10 cellular contexts compared by ENCODE assay signal in the genomic region with DNA sequence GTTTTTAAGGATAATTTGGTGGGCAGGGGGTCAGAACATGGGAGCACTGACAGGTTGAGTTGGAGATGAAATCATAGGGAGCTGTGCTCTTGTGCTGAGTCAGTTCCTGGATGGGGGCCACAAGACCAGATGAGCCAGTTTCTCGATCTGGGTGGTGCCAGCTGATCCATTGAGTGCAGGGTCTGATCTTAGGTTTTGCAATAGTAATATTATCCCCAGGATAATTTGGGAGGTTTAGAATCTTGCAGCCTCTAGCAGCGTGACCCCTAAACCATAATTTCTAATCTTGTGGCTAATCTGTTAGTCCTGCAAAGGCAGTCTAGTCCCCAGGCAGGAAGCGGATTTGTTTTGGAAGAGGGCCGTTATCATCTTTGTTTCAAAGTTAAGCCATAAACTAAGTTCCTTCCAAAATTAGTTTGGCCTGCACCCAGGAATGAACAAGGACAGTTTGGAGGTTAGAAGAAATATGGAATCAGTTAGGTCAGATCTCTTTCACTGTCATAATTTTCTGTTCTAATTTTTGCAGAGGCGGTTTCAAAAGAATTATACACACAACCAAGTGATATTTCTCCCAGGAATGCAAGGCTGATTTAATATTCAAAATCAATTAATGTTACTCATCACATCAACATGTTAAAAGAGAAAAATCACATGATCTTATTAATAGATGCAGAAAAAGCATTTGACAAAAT. TPM values are rescaled to one million over a fixed set of nuclear protein-coding genes. Genes with fewer than 3 reads are reported as not detected.
DNase-seq lines count a peak whose midpoint lies in the region; ATAC-seq, FAIRE-seq and TF ChIP-seq lines count a peak whose summit lies in the region.
"Had no signal": no experiment of that assay in that cellular context is flagged by ENCODE, and none has a peak within 500 bp of the region (broad histone marks: within the 10 kb centered on the region; RNA-seq: fewer than 3 reads in every experiment).

No MANE protein-coding gene starts in this region.

- H3K27ac ChIP-seq in right lobe of liver: no peak overlapping the region
- no peak overlapping the region for H3K27ac ChIP-seq in HepG2 (ENCODE audit: extremely low read length, insufficient read depth, low read length)
- no peak overlapping the region for H3K27ac ChIP-seq in K562 (ENCODE audit: extremely low read depth, low read depth, low read length)
- no peak overlapping the region for H3K27ac ChIP-seq in keratinocyte (ENCODE audit: control insufficient read depth, insufficient read depth, low read length)

- dilution Hi-C loops in keratinocyte (cut with MboI; ENCODE audit: extremely low pct_ligation_motif_present, low sequenced_read_pairs): no loop called here

- peak in 2 of 3 donors; percentile 69 to 70 for DNase-seq in right lobe of liver
- DNase-seq in HepG2 (ENCODE audit: low spot score): no peak
- DNase-seq in K562 (ENCODE audit: extremely low read depth in 1 of 4, low spot score in 3 of 4): peak in 1 of 4 experiments; percentile 40
- DNase-seq in keratinocyte (ENCODE audit: low read depth, low spot score): no peak
- DNase-seq in T-helper 2 cell: no peak
- DNase-seq: activated T-cell treated with anti-CD3 and anti-CD28 coated beads for 4 hours had no signal

- H3K9me3 ChIP-seq in right lobe of liver (no peaks in the 10 kb centered on the region), HepG2 (ENCODE audit: low read length) (no peaks in the 10 kb centered on the region), K562 (replicated peaks; ENCODE audit: control insufficient read depth, insufficient read depth, low read depth, low read length) (no peaks in the 10 kb centered on the region), keratinocyte (ENCODE audit: control insufficient read depth, low read depth, low read length) (no peaks in the 10 kb centered on the region)

- H3K4me1 ChIP-seq in right lobe of liver: peaks cover 0 to 19% (median 5%) of the 10 kb centered on the region in 4 donors
- peaks cover 21% of the 10 kb centered on the region for H3K4me1 ChIP-seq in HepG2 (ENCODE audit: insufficient read depth, low read length)
- H3K4me1 ChIP-seq in K562 (replicated peaks in 1 of 2; ENCODE audit: control insufficient read depth in 2 of 2, insufficient read depth in 2 of 2, low read length in 2 of 2): peaks cover 0 to 8% of the 10 kb centered on the region in 2 experiments; a peak in 4 of 5 replicates
- H3K4me1 ChIP-seq in keratinocyte (ENCODE audit: control insufficient read depth, extremely low read depth, insufficient read depth, low read length): peaks cover 22% of the 10 kb centered on the region

- intact Hi-C loops in right lobe of liver (cut with DNase I) (no loop called here), HepG2 (cut with micrococcal nuclease; ENCODE audit: unreplicated experiment) (no loop called here), K562 (cut with micrococcal nuclease) (loop anchor here (5.0 kb wide), 1 partner anchor 72 kb away; no protein-coding TSS in a partner anchor)

- H3K4me2 ChIP-seq in HepG2 (ENCODE audit: low read depth, low read length): no peak overlapping the region
- 0 out of 2 replicates have a peak overlapping the region, but pooled peaks have one; percentile 10 for H3K4me2 ChIP-seq in K562 (ENCODE audit: insufficient read depth, low read length)
- H3K4me2 ChIP-seq in keratinocyte (ENCODE audit: control insufficient read depth, extremely low read depth, insufficient read depth, low read depth, low read length): peak overlapping the region; percentile 44

- no peaks in the 10 kb centered on the region for H3K36me3 ChIP-seq in right lobe of liver
- H3K36me3 ChIP-seq in HepG2 (replicated peaks in 1 of 2; ENCODE audit: control insufficient read depth in 1 of 2, insufficient read depth in 2 of 2, low read length in 2 of 2): no peaks in the 10 kb centered on the region
- H3K36me3 ChIP-seq in K562 (ENCODE audit: control insufficient read depth, insufficient read depth, low read length): no peaks in the 10 kb centered on the region
- no peaks in the 10 kb centered on the region for H3K36me3 ChIP-seq in keratinocyte (ENCODE audit: control insufficient read depth in 2 of 2, extremely low read depth in 1 of 2, insufficient read depth in 2 of 2, low read length in 2 of 2)

- TF ChIP-seq CTCF in right lobe of liver (IDR thresholded peaks at IDR 0.05) (no peak), HepG2 (CRISPR knock-in tag; IDR thresholded peaks at IDR 0.05) (no peak), K562 (IDR thresholded peaks at IDR 0.05 in 2 of 3, conservative IDR thresholded peaks at IDR 0.05 in 1 of 3; ENCODE audit: insufficient read depth in 2 of 3, low read depth in 1 of 3, low read length in 3 of 3) (no peak), keratinocyte (optimal IDR thresholded peaks at IDR 0.05 in 1 of 3, IDR thresholded peaks at IDR 0.05 in 1 of 3, conservative IDR thresholded peaks at IDR 0.05 in 1 of 3; ENCODE audit: extremely low read depth in 1 of 3, insufficient read depth in 2 of 3, low read length in 3 of 3) (no peak)

- no peaks in the 10 kb centered on the region for H3K79me2 ChIP-seq in HepG2 (ENCODE audit: insufficient read depth, low read length)
- H3K79me2 ChIP-seq in K562 (ENCODE audit: control insufficient read depth, insufficient read depth, low read length): no peaks in the 10 kb centered on the region
- no peaks in the 10 kb centered on the region for H3K79me2 ChIP-seq in keratinocyte (ENCODE audit: control insufficient read depth, insufficient read depth, low read length)

- POLR2A ChIA-PET in HepG2 (lab: Yijun Ruan, JAX) (no interaction called here), K562 (lab: Yijun Ruan, JAX) (interaction anchor here (0.9 to 1.1 kb wide), 2 partner anchors 12 to 15 kb away, joined by 3 to 4 read pairs; no protein-coding TSS in a partner anchor)

- peak; percentile 44 to 66 (median 50) for ATAC-seq in right lobe of liver
- ATAC-seq in HepG2: no peak
- ATAC-seq in K562: peak; percentile 43; the same call in 1 of the 3 replicates
- no peak for ATAC-seq in HG03159 (IDR thresholded peaks at IDR 0.05; ENCODE audit: unreplicated experiment)
- ATAC-seq in HG03342 (IDR thresholded peaks at IDR 0.05; ENCODE audit: unreplicated experiment): no peak
- no peak for ATAC-seq in GM19324 (IDR thresholded peaks at IDR 0.05; ENCODE audit: low FRiP score, unreplicated experiment)

- WGBS in right lobe of liver (ENCODE audit: insufficient coverage, low coverage, low lambda C conversion rate, missing lambda C conversion rate): 30% methylated on average over 5 of the region's 5 CpGs
- WGBS in HepG2 (ENCODE audit: low lambda C conversion rate): 25% methylated on average over 5 of the region's 5 CpGs
- 12% methylated on average over 5 of the region's 5 CpGs for WGBS in K562 (ENCODE audit: insufficient coverage, low coverage, missing lambda C conversion rate)

- no peaks in the 10 kb centered on the region for H3K27me3 ChIP-seq in right lobe of liver
- peaks cover 0 to 4% of the 10 kb centered on the region in 2 experiments; a peak in 1 of 5 replicates for H3K27me3 ChIP-seq in HepG2 (ENCODE audit: control insufficient read depth in 1 of 2, insufficient read depth in 2 of 2, low read length in 2 of 2)
- 0 out of 5 replicates have a peak, but pooled peaks cover 0 to 3% of the 10 kb centered on the region in 2 experiments for H3K27me3 ChIP-seq in K562 (ENCODE audit: control insufficient read depth in 2 of 2, insufficient read depth in 2 of 2, low read length in 2 of 2)
- no peaks in the 10 kb centered on the region for H3K27me3 ChIP-seq in keratinocyte (ENCODE audit: control insufficient read depth, extremely low read depth, insufficient read depth, low read length)

- in situ Hi-C loops in HepG2 (cut with HindIII; ENCODE audit: extremely low pct_ligation_motif_present, low pct_unique_long_range_greater_than_20kb) (no loop called here), K562 (cut with MboI) (no loop called here)

- no peak for TF ChIP-seq POLR2A in right lobe of liver (IDR thresholded peaks at IDR 0.05)
- TF ChIP-seq POLR2A in HepG2 (IDR thresholded peaks at IDR 0.05; ENCODE audit: insufficient read depth in 1 of 2, low read depth in 2 of 2, low read length in 2 of 2): no peak
- no peak for TF ChIP-seq POLR2A in K562 (conservative IDR thresholded peaks at IDR 0.05)

- CTCF ChIA-PET in HepG2 (lab: Yijun Ruan, JAX; ENCODE audit: low intra/inter-chr PET ratio, low total read pairs) (no interaction called here), K562 (lab: Yijun Ruan, JAX; ENCODE audit: low intra/inter-chr PET ratio) (no interaction called here)

- H2AFZ ChIP-seq in HepG2 (ENCODE audit: low read length) (no peak overlapping the region), K562 (ENCODE audit: low read depth, low read length) (0 out of 2 replicates have a peak overlapping the region, but pooled peaks have one; percentile 14), keratinocyte (ENCODE audit: control insufficient read depth, low read length) (no peak overlapping the region)

- TF ChIP-seq RAD21 in HepG2 (CRISPR knock-in tag; IDR thresholded peaks at IDR 0.05) (no peak), K562 (CRISPR knock-in tag; conservative IDR thresholded peaks at IDR 0.05 in 1 of 2, IDR thresholded peaks at IDR 0.05 in 1 of 2) (no peak)

- no peak overlapping the region for H3K4me3 ChIP-seq in right lobe of liver
- H3K4me3 ChIP-seq in HepG2 (replicated peaks in 1 of 3; ENCODE audit: insufficient read depth in 1 of 3, low read depth in 2 of 3, low read length in 3 of 3): no peak overlapping the region
- no peak overlapping the region for H3K4me3 ChIP-seq in K562
- no peak overlapping the region for H3K4me3 ChIP-seq in keratinocyte (ENCODE audit: control insufficient read depth in 2 of 3, extremely low read depth in 1 of 3, insufficient read depth in 2 of 3, low read depth in 1 of 3, low read length in 3 of 3)

- no peaks in the 10 kb centered on the region for H4K20me1 ChIP-seq in HepG2 (ENCODE audit: insufficient read depth, low read length)
- H4K20me1 ChIP-seq in K562 (replicated peaks; ENCODE audit: control insufficient read depth, insufficient read depth, low read length): no peaks in the 10 kb centered on the region
- H4K20me1 ChIP-seq in keratinocyte (ENCODE audit: control insufficient read depth, extremely low read depth, insufficient read depth, low read length): no peaks in the 10 kb centered on the region

- no TSS peak for BruUV-seq in HepG2 (replicated peaks; lab: Mats Ljungman, UMichigan)
- no TSS peak for BruUV-seq in K562 (replicated peaks; lab: Mats Ljungman, UMichigan)

- FAIRE-seq in HepG2 (lab: Jason Lieb, UNC): no peak
- no peak for FAIRE-seq in K562 (lab: Jason Lieb, UNC)
- FAIRE-seq in keratinocyte (lab: Jason Lieb, UNC): peak; percentile 67
- FAIRE-seq: frontal cortex had no signal

- H3K9ac ChIP-seq in HepG2 (ENCODE audit: insufficient read depth, low read depth, low read length): no peak overlapping the region
- no peak overlapping the region for H3K9ac ChIP-seq in K562 (ENCODE audit: insufficient read depth in 1 of 2, low read depth in 2 of 2, low read length in 2 of 2)
- H3K9ac ChIP-seq in keratinocyte (ENCODE audit: control insufficient read depth, extremely low read depth, insufficient read depth, low read length): no peak overlapping the region

- TF ChIP-seq EP300 in HepG2 (IDR thresholded peaks at IDR 0.05; ENCODE audit: low read depth in 2 of 2, low read length in 2 of 2): no peak
- TF ChIP-seq EP300 in HepG2 (CRISPR knock-in tag; IDR thresholded peaks at IDR 0.05; ENCODE audit: borderline replicate concordance): no peak
- TF ChIP-seq EP300 in K562 (IDR thresholded peaks at IDR 0.05; ENCODE audit: low read length): no peak

- H3K9me1 ChIP-seq in K562 (ENCODE audit: control insufficient read depth, insufficient read depth, low read length) (no peaks in the 10 kb centered on the region), keratinocyte (ENCODE audit: control insufficient read depth, extremely low read depth, insufficient read depth, low read length) (no peaks in the 10 kb centered on the region)

RNA-seq across cellular contexts. Expression of a gene that starts 23.0 kb away (rescaled TPM):
- 100 to 1,000 TPM; 132 to 314 (median 191) TPM for total RNA-seq in right lobe of liver
- total RNA-seq in HepG2 (2016; rRNA removed; fragmentation: Illumina TruSeq; extraction: Trizol): 659 and 853 TPM in 2 replicates
- 310 and 434 TPM in 2 replicates for total RNA-seq in HepG2 (2016; cell fraction: cytosol; rRNA removed; fragmentation: Illumina TruSeq; extraction: Trizol; ENCODE audit: low read depth)
- 674 and 918 TPM in 2 replicates for total RNA-seq in HepG2 (2016; cell fraction: insoluble cytoplasmic fraction; rRNA removed; fragmentation: Illumina TruSeq; extraction: Trizol)
- total RNA-seq in HepG2 (2016; cell fraction: membrane; rRNA removed; fragmentation: Illumina TruSeq; extraction: Trizol): 378 and 472 TPM in 2 replicates
- total RNA-seq in HepG2 (2016; cell fraction: nucleus; rRNA removed; fragmentation: Illumina TruSeq; extraction: Trizol): 241 and 297 TPM in 2 replicates
- polyA plus RNA-seq in HepG2 (2011; rRNA removed): 330 and 331 TPM in 2 replicates
- polyA plus RNA-seq in HepG2 (2011; cell fraction: cytosol; rRNA removed): 381 and 407 TPM in 2 replicates
- 73.2 and 81.0 TPM in 2 replicates for polyA plus RNA-seq in HepG2 (2011; cell fraction: nucleus; rRNA removed)
- 321 and 573 TPM in 2 replicates for polyA plus RNA-seq in HepG2 (2012)
- 519 and 818 TPM in 2 replicates for polyA plus RNA-seq in HepG2 (2016; cell fraction: cytosol; fragmentation: Illumina TruSeq; extraction: Trizol; ENCODE audit: low read depth)
- 1,321 and 1,540 TPM in 2 replicates for polyA plus RNA-seq in HepG2 (2016; cell fraction: insoluble cytoplasmic fraction; fragmentation: Illumina TruSeq; extraction: Trizol; ENCODE audit: low read depth)
- 517 and 687 TPM in 2 replicates for polyA plus RNA-seq in HepG2 (2016; cell fraction: membrane; fragmentation: Illumina TruSeq; extraction: Trizol; ENCODE audit: low read depth)
- 644 and 685 TPM in 2 replicates for polyA plus RNA-seq in HepG2 (2016; cell fraction: nucleus; fragmentation: Illumina TruSeq; extraction: Trizol; ENCODE audit: insufficient read depth, low read depth)
- 87.2 and 175 TPM in 2 replicates for polyA minus RNA-seq in HepG2 (2011; rRNA and poly(A)+ RNA removed; ENCODE audit: low replicate concordance)
- polyA minus RNA-seq in HepG2 (2011; cell fraction: cytosol; rRNA and poly(A)+ RNA removed): 58.8 and 65.3 TPM in 2 replicates
- 84.6 and 100.0 TPM in 2 replicates for polyA minus RNA-seq in HepG2 (2011; cell fraction: nucleus; rRNA and poly(A)+ RNA removed)
- total RNA-seq in K562 (2011; cell fraction: chromatin; rRNA removed; ENCODE audit: low replicate concordance): 11.4 and 13.4 TPM in 2 replicates
- 17.2 and 21.8 TPM in 2 replicates for total RNA-seq in K562 (2011; cell fraction: nucleolus; rRNA removed)
- 17.8 and 26.2 TPM in 2 replicates for total RNA-seq in K562 (2011; cell fraction: nucleoplasm; rRNA removed)
- 65.0 and 71.6 TPM in 2 replicates for total RNA-seq in K562 (2014; rRNA removed)
- total RNA-seq in K562 (2014; rRNA removed; fragmentation: Illumina TruSeq; extraction: Trizol): 195 and 198 TPM in 2 replicates
- 230 and 236 TPM in 2 replicates for total RNA-seq in K562 (2015; rRNA removed; fragmentation: Illumina TruSeq; extraction: Trizol)
- 52.4 and 55.8 TPM in 2 replicates for total RNA-seq in K562 (2021)
- 134 and 135 TPM in 2 replicates for polyA plus RNA-seq in K562 (2011; rRNA removed)
- polyA plus RNA-seq in K562 (2011; cell fraction: cytosol; rRNA removed): 42.1 and 73.6 TPM in 2 replicates
- polyA plus RNA-seq in K562 (2011; cell fraction: nucleus; rRNA removed): 21.9 and 37.3 TPM in 2 replicates
- 85.6 and 165 TPM in 2 replicates for polyA plus RNA-seq in K562 (2012)
- polyA plus RNA-seq in K562 (2014; fragmentation: Illumina TruSeq; extraction: Trizol): 159 and 194 TPM in 2 replicates
- 100 to 1,000 TPM; 406 to 443 TPM for polyA plus RNA-seq in K562 (2014; fragmentation: Nextera tagmentation; extraction: Ambion mirVana)
- polyA plus RNA-seq in K562 (2014; rRNA removed): 186 and 194 TPM in 2 replicates
- polyA minus RNA-seq in K562 (2011; rRNA and poly(A)+ RNA removed): 36.8 and 42.2 TPM in 2 replicates
- polyA minus RNA-seq in K562 (2011; cell fraction: cytosol; rRNA and poly(A)+ RNA removed): 12.3 and 16.1 TPM in 2 replicates
- polyA minus RNA-seq in K562 (2011; cell fraction: nucleus; rRNA and poly(A)+ RNA removed): 14.5 and 23.5 TPM in 2 replicates
- 415 to 590 TPM (median 446 TPM) in 3 replicates for polyA plus RNA-seq in keratinocyte
- 259 TPM for polyA plus RNA-seq in keratinocyte (2011; ENCODE audit: low read depth)
- 352 and 443 TPM in 2 replicates for polyA plus RNA-seq in keratinocyte (2011; cell fraction: cytosol; rRNA removed)
- polyA plus RNA-seq in keratinocyte (2011; cell fraction: nucleus; rRNA removed): 98.3 and 142 TPM in 2 replicates
- polyA plus RNA-seq in keratinocyte (2012; ENCODE audit: low replicate concordance): 238 and 470 TPM in 2 replicates
- polyA minus RNA-seq in keratinocyte: 55.5 to 89.6 TPM (median 65.7 TPM) in 3 replicates
- 75.8 TPM for polyA minus RNA-seq in keratinocyte (2011; cell fraction: cytosol; rRNA and poly(A)+ RNA removed)
- 12.7 and 18.9 TPM in 2 replicates for polyA minus RNA-seq in keratinocyte (2011; cell fraction: nucleus; rRNA and poly(A)+ RNA removed)

RNA-seq across cellular contexts. Expression of a gene that starts 23.1 kb away (rescaled TPM):
- total RNA-seq in right lobe of liver (1 to 10 TPM; 2.6 to 5.5 (median 3.5) TPM), HepG2 (2016; rRNA removed; fragmentation: Illumina TruSeq; extraction: Trizol) (8.5 TPM in 2 replicates), K562 (2014; rRNA removed) (4.8 and 8.9 TPM in 2 replicates), K562 (2014; rRNA removed; fragmentation: Illumina TruSeq; extraction: Trizol) (12.0 and 15.6 TPM in 2 replicates), K562 (2015; rRNA removed; fragmentation: Illumina TruSeq; extraction: Trizol) (11.7 and 14.5 TPM in 2 replicates), K562 (2021) (8.6 and 8.7 TPM in 2 replicates)
- total RNA-seq in HepG2 (2016; cell fraction: cytosol; rRNA removed; fragmentation: Illumina TruSeq; extraction: Trizol; ENCODE audit: low read depth): 4.1 and 6.0 TPM in 2 replicates
- 8.0 and 10.5 TPM in 2 replicates for total RNA-seq in HepG2 (2016; cell fraction: insoluble cytoplasmic fraction; rRNA removed; fragmentation: Illumina TruSeq; extraction: Trizol)
- total RNA-seq in HepG2 (2016; cell fraction: membrane; rRNA removed; fragmentation: Illumina TruSeq; extraction: Trizol): 5.2 and 6.1 TPM in 2 replicates
- 4.3 and 7.4 TPM in 2 replicates for total RNA-seq in HepG2 (2016; cell fraction: nucleus; rRNA removed; fragmentation: Illumina TruSeq; extraction: Trizol)
- polyA plus RNA-seq in HepG2 (2011; rRNA removed) (6.5 and 7.7 TPM in 2 replicates), K562 (2011; rRNA removed) (12.4 and 15.7 TPM in 2 replicates), K562 (2014; fragmentation: Illumina TruSeq; extraction: Trizol) (15.1 and 15.2 TPM in 2 replicates), K562 (2014; fragmentation: Nextera tagmentation; extraction: Ambion mirVana) (10 to 100 TPM; 26.1 to 26.2 TPM), K562 (2014; rRNA removed) (13.4 and 14.4 TPM in 2 replicates), keratinocyte (5.9 to 17.9 TPM (median 15.7 TPM) in 3 replicates)
- 1.7 and 3.8 TPM in 2 replicates for polyA plus RNA-seq in HepG2 (2011; cell fraction: cytosol; rRNA removed)
- polyA plus RNA-seq in HepG2 (2011; cell fraction: nucleus; rRNA removed): 1.0 and 1.4 TPM in 2 replicates
- polyA plus RNA-seq in HepG2 (2012): 5.3 and 7.3 TPM in 2 replicates
- 5.1 and 5.7 TPM in 2 replicates for polyA plus RNA-seq in HepG2 (2016; cell fraction: cytosol; fragmentation: Illumina TruSeq; extraction: Trizol; ENCODE audit: low read depth)
- polyA plus RNA-seq in HepG2 (2016; cell fraction: insoluble cytoplasmic fraction; fragmentation: Illumina TruSeq; extraction: Trizol; ENCODE audit: low read depth): 11.9 and 12.5 TPM in 2 replicates
- polyA plus RNA-seq in HepG2 (2016; cell fraction: membrane; fragmentation: Illumina TruSeq; extraction: Trizol; ENCODE audit: low read depth): 4.6 and 5.4 TPM in 2 replicates
- polyA plus RNA-seq in HepG2 (2016; cell fraction: nucleus; fragmentation: Illumina TruSeq; extraction: Trizol; ENCODE audit: insufficient read depth, low read depth): 3.6 and 7.1 TPM in 2 replicates
- 0.96 and 1.4 TPM in 2 replicates for polyA minus RNA-seq in HepG2 (2011; rRNA and poly(A)+ RNA removed; ENCODE audit: low replicate concordance)
- polyA minus RNA-seq in HepG2 (2011; cell fraction: cytosol; rRNA and poly(A)+ RNA removed): 1.5 and 1.8 TPM in 2 replicates
- 3.7 and 4.2 TPM in 2 replicates for polyA minus RNA-seq in HepG2 (2011; cell fraction: nucleus; rRNA and poly(A)+ RNA removed)
- total RNA-seq in K562 (2011; cell fraction: chromatin; rRNA removed; ENCODE audit: low replicate concordance): 4.1 and 6.2 TPM in 2 replicates
- 2.3 and 3.3 TPM in 2 replicates for total RNA-seq in K562 (2011; cell fraction: nucleolus; rRNA removed)
- total RNA-seq in K562 (2011; cell fraction: nucleoplasm; rRNA removed): 4.6 and 5.0 TPM in 2 replicates
- polyA plus RNA-seq in K562 (2011; cell fraction: cytosol; rRNA removed): 3.1 and 5.8 TPM in 2 replicates
- 6.5 and 8.1 TPM in 2 replicates for polyA plus RNA-seq in K562 (2011; cell fraction: nucleus; rRNA removed)
- polyA plus RNA-seq in K562 (2012): 6.5 and 19.3 TPM in 2 replicates
- 4.4 and 6.0 TPM in 2 replicates for polyA minus RNA-seq in K562 (2011; rRNA and poly(A)+ RNA removed)
- polyA minus RNA-seq in K562 (2011; cell fraction: cytosol; rRNA and poly(A)+ RNA removed): 1.4 and 3.0 TPM in 2 replicates
- 3.0 and 4.1 TPM in 2 replicates for polyA minus RNA-seq in K562 (2011; cell fraction: nucleus; rRNA and poly(A)+ RNA removed)
- 11.9 TPM for polyA plus RNA-seq in keratinocyte (2011; ENCODE audit: low read depth)
- polyA plus RNA-seq in keratinocyte (2011; cell fraction: cytosol; rRNA removed): 9.2 and 18.1 TPM in 2 replicates
- 3.6 and 7.6 TPM in 2 replicates for polyA plus RNA-seq in keratinocyte (2011; cell fraction: nucleus; rRNA removed)
- 15.7 and 17.8 TPM in 2 replicates for polyA plus RNA-seq in keratinocyte (2012; ENCODE audit: low replicate concordance)
- 1.8 to 3.2 TPM (median 1.9 TPM) in 3 replicates for polyA minus RNA-seq in keratinocyte
- not detected for polyA minus RNA-seq in keratinocyte (2011; cell fraction: cytosol; rRNA and poly(A)+ RNA removed)
- 1.8 and 3.8 TPM in 2 replicates for polyA minus RNA-seq in keratinocyte (2011; cell fraction: nucleus; rRNA and poly(A)+ RNA removed)

RNA-seq across cellular contexts. Expression of a gene that starts 41.9 kb away (rescaled TPM):
- 10 to 100 TPM; 37.3 to 96.6 (median 73.5) TPM for total RNA-seq in right lobe of liver
- total RNA-seq in HepG2 (2016; rRNA removed; fragmentation: Illumina TruSeq; extraction: Trizol): 23.7 and 37.7 TPM in 2 replicates
- 28.9 and 37.4 TPM in 2 replicates for total RNA-seq in HepG2 (2016; cell fraction: cytosol; rRNA removed; fragmentation: Illumina TruSeq; extraction: Trizol; ENCODE audit: low read depth)
- 22.3 and 38.3 TPM in 2 replicates for total RNA-seq in HepG2 (2016; cell fraction: insoluble cytoplasmic fraction; rRNA removed; fragmentation: Illumina TruSeq; extraction: Trizol)
- total RNA-seq in HepG2 (2016; cell fraction: membrane; rRNA removed; fragmentation: Illumina TruSeq; extraction: Trizol): 42.2 and 48.4 TPM in 2 replicates
- total RNA-seq in HepG2 (2016; cell fraction: nucleus; rRNA removed; fragmentation: Illumina TruSeq; extraction: Trizol): 34.2 and 36.8 TPM in 2 replicates
- polyA plus RNA-seq in HepG2 (2011; rRNA removed): 115 and 141 TPM in 2 replicates
- 117 and 121 TPM in 2 replicates for polyA plus RNA-seq in HepG2 (2011; cell fraction: cytosol; rRNA removed)
- polyA plus RNA-seq in HepG2 (2011; cell fraction: nucleus; rRNA removed): 112 and 119 TPM in 2 replicates
- polyA plus RNA-seq in HepG2 (2012): 79.4 and 99.6 TPM in 2 replicates
- polyA plus RNA-seq in HepG2 (2016; cell fraction: cytosol; fragmentation: Illumina TruSeq; extraction: Trizol; ENCODE audit: low read depth): 35.8 and 51.6 TPM in 2 replicates
- 29.9 and 33.6 TPM in 2 replicates for polyA plus RNA-seq in HepG2 (2016; cell fraction: insoluble cytoplasmic fraction; fragmentation: Illumina TruSeq; extraction: Trizol; ENCODE audit: low read depth)
- 42.8 and 53.0 TPM in 2 replicates for polyA plus RNA-seq in HepG2 (2016; cell fraction: membrane; fragmentation: Illumina TruSeq; extraction: Trizol; ENCODE audit: low read depth)
- 58.5 and 61.9 TPM in 2 replicates for polyA plus RNA-seq in HepG2 (2016; cell fraction: nucleus; fragmentation: Illumina TruSeq; extraction: Trizol; ENCODE audit: insufficient read depth, low read depth)
- 8.6 and 130 TPM in 2 replicates for polyA minus RNA-seq in HepG2 (2011; rRNA and poly(A)+ RNA removed; ENCODE audit: low replicate concordance)
- 23.8 and 26.3 TPM in 2 replicates for polyA minus RNA-seq in HepG2 (2011; cell fraction: cytosol; rRNA and poly(A)+ RNA removed)
- 72.6 and 73.7 TPM in 2 replicates for polyA minus RNA-seq in HepG2 (2011; cell fraction: nucleus; rRNA and poly(A)+ RNA removed)
- 0.46 TPM in 1 of 2 replicates, not detected in the other for total RNA-seq in K562 (2011; cell fraction: chromatin; rRNA removed; ENCODE audit: low replicate concordance)
- 0.39 and 0.50 TPM in 2 replicates for total RNA-seq in K562 (2011; cell fraction: nucleolus; rRNA removed)
- 0.44 and 0.84 TPM in 2 replicates for total RNA-seq in K562 (2011; cell fraction: nucleoplasm; rRNA removed)
- 0.14 and 0.16 TPM in 2 replicates for total RNA-seq in K562 (2014; rRNA removed)
- 0.16 TPM in 1 of 2 replicates, not detected in the other for total RNA-seq in K562 (2014; rRNA removed; fragmentation: Illumina TruSeq; extraction: Trizol)
- total RNA-seq in K562 (2015; rRNA removed; fragmentation: Illumina TruSeq; extraction: Trizol): 0.25 and 0.41 TPM in 2 replicates
- total RNA-seq in K562 (2021): 0.44 and 0.49 TPM in 2 replicates
- polyA plus RNA-seq in K562 (2011; rRNA removed): 0.11 and 0.38 TPM in 2 replicates
- polyA plus RNA-seq in K562 (2011; cell fraction: cytosol; rRNA removed): 0.21 and 0.91 TPM in 2 replicates
- 0.11 and 0.26 TPM in 2 replicates for polyA plus RNA-seq in K562 (2011; cell fraction: nucleus; rRNA removed)
- 0.65 and 0.94 TPM in 2 replicates for polyA plus RNA-seq in K562 (2012)
- polyA plus RNA-seq in K562 (2014; fragmentation: Illumina TruSeq; extraction: Trizol): 0.35 and 0.61 TPM in 2 replicates
- under 1 TPM; 0.03 to 0.10 TPM for polyA plus RNA-seq in K562 (2014; fragmentation: Nextera tagmentation; extraction: Ambion mirVana)
- polyA plus RNA-seq in K562 (2014; rRNA removed): 0.26 and 0.64 TPM in 2 replicates
- 0.18 TPM in 1 of 2 replicates, not detected in the other for polyA minus RNA-seq in K562 (2011; rRNA and poly(A)+ RNA removed)
- not detected in 2 replicates for polyA minus RNA-seq in K562 (2011; cell fraction: cytosol; rRNA and poly(A)+ RNA removed)
- 0.54 TPM in 1 of 2 replicates, not detected in the other for polyA minus RNA-seq in K562 (2011; cell fraction: nucleus; rRNA and poly(A)+ RNA removed)
- 0.10 to 0.18 TPM (median 0.13 TPM) in 3 replicates for polyA plus RNA-seq in keratinocyte
- not detected for polyA plus RNA-seq in keratinocyte (2011; ENCODE audit: low read depth)
- polyA plus RNA-seq in keratinocyte (2011; cell fraction: cytosol; rRNA removed): 0.08 and 0.11 TPM in 2 replicates
- not detected in 2 replicates for polyA plus RNA-seq in keratinocyte (2011; cell fraction: nucleus; rRNA removed)
- 0.16 TPM in 1 of 2 replicates, not detected in the other for polyA plus RNA-seq in keratinocyte (2012; ENCODE audit: low replicate concordance)
- polyA minus RNA-seq in keratinocyte: 0.23 to 0.66 TPM in 2 of 3 replicates, not detected in the other
- not detected for polyA minus RNA-seq in keratinocyte (2011; cell fraction: cytosol; rRNA and poly(A)+ RNA removed)
- polyA minus RNA-seq in keratinocyte (2011; cell fraction: nucleus; rRNA and poly(A)+ RNA removed): not detected in 2 replicates
- total RNA-seq: frontal cortex had no signal

Comparison
In these comparisons a context has a peak if more than half of its experiments do, and no peak if none do; other contexts are left out.
1. ATAC-seq: peak in right lobe of liver (4 of 4) and K562 (single experiment); none in HepG2 (single experiment), HG03159 (single experiment), HG03342 (single experiment) and GM19324 (single experiment).
2. DNase-seq: peak in right lobe of liver (2 of 3); none in HepG2 (single experiment), keratinocyte (single experiment) and T-helper 2 cell (0 of 5).
3. RNA of a gene that starts 41.9 kb away (total RNA-seq): 37.3 to 96.6 TPM in right lobe of liver and 22.3 to 48.4 TPM in HepG2; 0.14 to 0.84 TPM in K562; every median in the first group is over 10 times any median in the second.